ENCODE assay signal across 25 cellular contexts in genomic region chr21:33972539-33972938, GRCh38. TPM values are rescaled to one million over a fixed set of nuclear protein-coding genes. Genes with fewer than 3 reads are reported as not detected.
A peak's percentile ranks its signal among the peaks of the same experiment; 100 is the strongest.
DNase-seq lines count a peak whose midpoint lies in the region; ATAC-seq and TF ChIP-seq lines count a peak whose summit lies in the region.
"Had no signal": no experiment of that assay in that cellular context is flagged by ENCODE, and none has a peak within 500 bp of the region (broad histone marks: within the 10 kb centered on the region; RNA-seq: fewer than 3 reads in every experiment).

No MANE protein-coding gene starts in this region.

- H3K4me1 Mint-ChIP-seq in activated CD8-positive, alpha-beta memory T cell treated with anti-CD3 and anti-CD28 coated beads, Interleukin-2, amount 10 ng/mL, durations not matched to agents 7 days and 5 days: peaks cover 65% of the 10 kb centered on the region
- peaks cover 47% of the 10 kb centered on the region for H3K4me1 Mint-ChIP-seq in central memory CD8-positive, alpha-beta T cell
- peaks cover 71% of the 10 kb centered on the region for H3K4me1 Mint-ChIP-seq in osteocyte (ENCODE audit: unreplicated experiment)

- intact Hi-C loops in IMR-90 (cut with micrococcal nuclease): no loop called here

- no TSS peak for BruUV-seq in IMR-90 (replicated peaks; lab: Mats Ljungman, UMichigan)

- H4K20me1 ChIP-seq in IMR-90 (ENCODE audit: insufficient read depth, low read length): no peaks in the 10 kb centered on the region

- TF ChIP-seq POLR2A in IMR-90 (IDR thresholded peaks at IDR 0.05; ENCODE audit: low read depth, low read length): no peak

- peak overlapping the region; percentile 71 for H2BK120ac ChIP-seq in IMR-90 (ENCODE audit: low read depth, low read length)

- no peaks in the 10 kb centered on the region for H3K9me3 ChIP-seq in IMR-90 (ENCODE audit: control insufficient read depth, insufficient read depth, low read length)
- H3K9me3 ChIP-seq: A549, ascending aorta, gastrocnemius medialis, psoas muscle, tibial nerve had no signal

- peak overlapping the region; percentile 64; the same call in 1 of the 2 replicates for H2AK5ac ChIP-seq in IMR-90 (ENCODE audit: low read depth, low read length)

- H3K4me3 Mint-ChIP-seq in activated CD8-positive, alpha-beta memory T cell treated with anti-CD3 and anti-CD28 coated beads, Interleukin-2, amount 10 ng/mL, durations not matched to agents 7 days and 5 days: no peak overlapping the region
- H3K4me3 Mint-ChIP-seq in central memory CD8-positive, alpha-beta T cell: no peak overlapping the region
- H3K4me3 Mint-ChIP-seq in osteocyte (ENCODE audit: unreplicated experiment): no peak overlapping the region
- H3K4me3 Mint-ChIP-seq: immature natural killer cell had no signal

- no peak overlapping the region for H3K14ac ChIP-seq in IMR-90 (replicated peaks; ENCODE audit: low read depth, low read length)

- H3K18ac ChIP-seq in IMR-90 (ENCODE audit: low read depth, low read length): no peak overlapping the region

- H3K4me1 ChIP-seq in IMR-90 (ENCODE audit: control insufficient read depth, insufficient read depth, low read length): peaks cover 31% of the 10 kb centered on the region

- CTCF ChIA-PET in activated CD8-positive, alpha-beta memory T cell treated with anti-CD3 and anti-CD28 coated beads, Interleukin-2, amount 10 ng/mL, durations not matched to agents 7 days and 5 days (lab: Charles Lee): interaction anchor here (1.2 to 2.5 kb wide), 5 partner anchors 11 to 49 kb away, joined by 3 to 12 read pairs (median 8); no protein-coding TSS in a partner anchor
- CTCF ChIA-PET in IMR-90 (lab: Yijun Ruan, JAX): interaction anchor here (0.7 kb wide), 1 partner anchor 365 kb away, joined by 5 read pairs; no protein-coding TSS in a partner anchor

- no peak overlapping the region for H3K9ac ChIP-seq in IMR-90 (ENCODE audit: low read depth, low read length)

- DNase-seq in activated CD8-positive, alpha-beta memory T cell treated with anti-CD3 and anti-CD28 coated beads for 24 hours: peak; percentile 45
- DNase-seq in activated CD8-positive, alpha-beta memory T cell treated with anti-CD3 and anti-CD28 coated beads, Interleukin-2, amount 10 ng/mL, durations not matched to agents 7 days and 5 days: no peak
- DNase-seq in IMR-90: no peak
- DNase-seq in central memory CD8-positive, alpha-beta T cell (ENCODE audit: low spot score in 2 of 2): no peak
- DNase-seq in osteocyte (ENCODE audit: extremely low spot score, unreplicated experiment): peak; percentile 21
- DNase-seq in activated CD4-positive, CD25-positive, alpha-beta regulatory T cell treated with anti-CD3 and anti-CD28 coated beads, Interleukin-2, amount 50 U/mL, for 72 hours: no peak
- DNase-seq in KBM-7: no peak
- DNase-seq: activated CD4-positive, alpha-beta T cell treated with anti-CD3 and anti-CD28 coated beads for 48 hours; AML-193; caudate nucleus; DMS53; gastrocnemius medialis; H7; hippocampal formation; immature natural killer cell; left colon; mammary epithelial cell; NCI-H2081; NCI-H226; psoas muscle had no signal

- peaks cover 28% of the 10 kb centered on the region for H3K9me1 ChIP-seq in IMR-90 (ENCODE audit: insufficient read depth, low read length)

- in situ Hi-C loops in IMR-90 (cut with MboI; ENCODE audit: low sequenced_read_pairs): no loop called here
- in situ Hi-C loops in KBM-7 (cut with MboI; ENCODE audit: low pct_unique_long_range_greater_than_20kb, low sequenced_read_pairs): no loop called here

- H3K27ac Mint-ChIP-seq in activated CD8-positive, alpha-beta memory T cell treated with anti-CD3 and anti-CD28 coated beads, Interleukin-2, amount 10 ng/mL, durations not matched to agents 7 days and 5 days: no peak overlapping the region
- H3K27ac Mint-ChIP-seq in central memory CD8-positive, alpha-beta T cell (ENCODE audit: low read depth): peak overlapping the region; percentile 39
- no peak overlapping the region for H3K27ac Mint-ChIP-seq in osteocyte (ENCODE audit: unreplicated experiment)
- H3K27ac Mint-ChIP-seq: activated naive CD4-positive, alpha-beta T cell treated with anti-CD3 and anti-CD28 coated beads, Interleukin-2, amount 50 U/mL, for 72 hours had no signal

- dilution Hi-C loops in IMR-90 (cut with HindIII; ENCODE audit: low sequenced_read_pairs, unreplicated experiment): no loop called here

- H4K5ac ChIP-seq in IMR-90 (ENCODE audit: low read depth, low read length): no peak overlapping the region

- H3K79me1 ChIP-seq in IMR-90 (ENCODE audit: low read depth in 1 of 2, low read length in 2 of 2): no peaks in the 10 kb centered on the region; a peak in 1 of 4 replicates

- no peak overlapping the region for H2BK15ac ChIP-seq in IMR-90 (ENCODE audit: low read depth, low read length)

- no peak overlapping the region for H2BK5ac ChIP-seq in IMR-90 (ENCODE audit: low read depth, low read length, poor library complexity, severe bottlenecking)

- no peak overlapping the region for H2AFZ ChIP-seq in IMR-90 (replicated peaks; ENCODE audit: low read length, poor library complexity)

- H3K36me3 ChIP-seq in IMR-90 (ENCODE audit: control insufficient read depth, insufficient read depth, low read length): no peaks in the 10 kb centered on the region
- H3K36me3 ChIP-seq: ascending aorta, gastrocnemius medialis, tibial nerve had no signal

- TF ChIP-seq CTCF in IMR-90 (conservative IDR thresholded peaks at IDR 0.05; ENCODE audit: low read depth, low read length) (no peak), osteocyte (IDR thresholded peaks at IDR 0.05) (no peak)

- H3K27me3 Mint-ChIP-seq in activated CD8-positive, alpha-beta memory T cell treated with anti-CD3 and anti-CD28 coated beads, Interleukin-2, amount 10 ng/mL, durations not matched to agents 7 days and 5 days: no peaks in the 10 kb centered on the region
- no peaks in the 10 kb centered on the region for H3K27me3 Mint-ChIP-seq in central memory CD8-positive, alpha-beta T cell
- H3K27me3 Mint-ChIP-seq in osteocyte (ENCODE audit: unreplicated experiment): no peaks in the 10 kb centered on the region

- H3K27ac ChIP-seq in IMR-90 (ENCODE audit: insufficient read depth, low read length): no peak overlapping the region
- H3K27ac ChIP-seq: ascending aorta, gastrocnemius medialis, psoas muscle, tibial nerve had no signal

- no peak overlapping the region for H3K56ac ChIP-seq in IMR-90 (ENCODE audit: extremely low read depth, insufficient read depth, low read length)

- H3K27me3 ChIP-seq in IMR-90 (ENCODE audit: control insufficient read depth, insufficient read depth, low read length): no peaks in the 10 kb centered on the region
- H3K27me3 ChIP-seq: ascending aorta, gastrocnemius medialis, tibial nerve had no signal

- H2AK9ac ChIP-seq in IMR-90 (replicated peaks; ENCODE audit: low read depth, low read length, poor library complexity): no peak overlapping the region

- peaks cover 51% of the 10 kb centered on the region for H3K36me3 Mint-ChIP-seq in activated CD8-positive, alpha-beta memory T cell treated with anti-CD3 and anti-CD28 coated beads, Interleukin-2, amount 10 ng/mL, durations not matched to agents 7 days and 5 days
- H3K36me3 Mint-ChIP-seq in central memory CD8-positive, alpha-beta T cell (ENCODE audit: insufficient read depth): peaks cover 19% of the 10 kb centered on the region
- no peaks in the 10 kb centered on the region for H3K36me3 Mint-ChIP-seq in osteocyte (ENCODE audit: unreplicated experiment)

- H4K8ac ChIP-seq in IMR-90 (ENCODE audit: low read depth in 2 of 2, low read length in 2 of 2): no peak overlapping the region

- no peak overlapping the region for H3K4me3 ChIP-seq in IMR-90 (ENCODE audit: insufficient read depth, low read depth, low read length)
- H3K4me3 ChIP-seq: A549, ascending aorta, gastrocnemius medialis, psoas muscle, tibial nerve had no signal

- peak overlapping the region; percentile 28; the same call in 1 of the 2 replicates for H4K91ac ChIP-seq in IMR-90 (ENCODE audit: insufficient read depth, low read depth, low read length)

- WGBS in IMR-90 (ENCODE audit: extremely low coverage in 2 of 2, insufficient read length in 1 of 2), 2 experiments: 95% methylated on average over 4 of the region's 5 CpGs; no CpG with 5 or more reads in 1 of the 2 experiments

- H3K9me3 Mint-ChIP-seq in activated CD8-positive, alpha-beta memory T cell treated with anti-CD3 and anti-CD28 coated beads, Interleukin-2, amount 10 ng/mL, durations not matched to agents 7 days and 5 days (ENCODE audit: low read depth): no peaks in the 10 kb centered on the region
- no peaks in the 10 kb centered on the region for H3K9me3 Mint-ChIP-seq in central memory CD8-positive, alpha-beta T cell
- H3K9me3 Mint-ChIP-seq in osteocyte (ENCODE audit: unreplicated experiment): no peaks in the 10 kb centered on the region
- H3K9me3 Mint-ChIP-seq: immature natural killer cell had no signal

- no peak overlapping the region for H3K23ac ChIP-seq in IMR-90 (ENCODE audit: low read depth, low read length)

- H2BK20ac ChIP-seq in IMR-90 (ENCODE audit: low read depth, low read length): peak overlapping the region; percentile 45; the same call in 1 of the 2 replicates

- no peak overlapping the region for H3K4me2 ChIP-seq in IMR-90 (ENCODE audit: low read depth, low read length)

- H3K4ac ChIP-seq in IMR-90 (ENCODE audit: low read depth, low read length): peak overlapping the region; percentile 56

- TF ChIP-seq RAD21 in IMR-90 (IDR thresholded peaks at IDR 0.05; ENCODE audit: low read length): no peak

- POLR2A ChIA-PET in IMR-90 (lab: Charles Lee; ENCODE audit: unreplicated experiment): interaction anchor here (0.6 kb wide), 1 partner anchor 596 kb away, joined by 3 read pairs; no protein-coding TSS in a partner anchor

- ATAC-seq in activated CD8-positive, alpha-beta memory T cell treated with anti-CD3 and anti-CD28 coated beads, Interleukin-2, amount 10 ng/mL, durations not matched to agents 7 days and 5 days: no peak
- ATAC-seq in IMR-90 (ENCODE audit: low read depth) (no peak), HG03045 (IDR thresholded peaks at IDR 0.05; ENCODE audit: unreplicated experiment) (no peak)
- no peak for ATAC-seq in central memory CD8-positive, alpha-beta T cell (replicated peaks; ENCODE audit: extremely low read depth, poor library complexity, severe bottlenecking)
- ATAC-seq: activated naive CD4-positive, alpha-beta T cell treated with anti-CD3 and anti-CD28 coated beads, Interleukin-2, amount 50 U/mL, for 72 hours; gastrocnemius medialis; left colon; psoas muscle had no signal

RNA-seq across cellular contexts. Expression of gene ATP5PO, which starts 56.9 kb away (rescaled TPM):
- 100 to 1,000 TPM; 186 to 205 TPM for total RNA-seq in activated CD8-positive, alpha-beta memory T cell treated with anti-CD3 and anti-CD28 coated beads, Interleukin-2, amount 10 ng/mL, durations not matched to agents 7 days and 5 days
- total RNA-seq in IMR-90 (2012; rRNA removed): 154 and 237 TPM in 2 replicates
- 220 and 250 TPM in 2 replicates for polyA plus RNA-seq in IMR-90 (2012; rRNA removed)
- 150 and 346 TPM in 2 replicates for polyA plus RNA-seq in IMR-90 (2012; cell fraction: cytosol; rRNA removed)
- 33.0 and 110 TPM in 2 replicates for polyA plus RNA-seq in IMR-90 (2012; cell fraction: nucleus; rRNA removed; ENCODE audit: low replicate concordance)
- 150 and 152 TPM in 2 replicates for total RNA-seq in osteocyte

Comparison
In these comparisons a context has a peak if more than half of its experiments do, and no peak if none do; other contexts are left out.
1. DNase-seq: peak in activated CD8-positive, alpha-beta memory T cell treated with anti-CD3 and anti-CD28 coated beads for 24 hours (single experiment) and osteocyte (single experiment); none in activated CD8-positive, alpha-beta memory T cell treated with anti-CD3 and anti-CD28 coated beads, Interleukin-2, amount 10 ng/mL, durations not matched to agents 7 days and 5 days (single experiment), IMR-90 (single experiment), central memory CD8-positive, alpha-beta T cell (0 of 2), activated CD4-positive, CD25-positive, alpha-beta regulatory T cell treated with anti-CD3 and anti-CD28 coated beads, Interleukin-2, amount 50 U/mL, for 72 hours (single experiment) and KBM-7 (single experiment).